8 cellular contexts compared by ENCODE assay signal in the genomic region with DNA sequence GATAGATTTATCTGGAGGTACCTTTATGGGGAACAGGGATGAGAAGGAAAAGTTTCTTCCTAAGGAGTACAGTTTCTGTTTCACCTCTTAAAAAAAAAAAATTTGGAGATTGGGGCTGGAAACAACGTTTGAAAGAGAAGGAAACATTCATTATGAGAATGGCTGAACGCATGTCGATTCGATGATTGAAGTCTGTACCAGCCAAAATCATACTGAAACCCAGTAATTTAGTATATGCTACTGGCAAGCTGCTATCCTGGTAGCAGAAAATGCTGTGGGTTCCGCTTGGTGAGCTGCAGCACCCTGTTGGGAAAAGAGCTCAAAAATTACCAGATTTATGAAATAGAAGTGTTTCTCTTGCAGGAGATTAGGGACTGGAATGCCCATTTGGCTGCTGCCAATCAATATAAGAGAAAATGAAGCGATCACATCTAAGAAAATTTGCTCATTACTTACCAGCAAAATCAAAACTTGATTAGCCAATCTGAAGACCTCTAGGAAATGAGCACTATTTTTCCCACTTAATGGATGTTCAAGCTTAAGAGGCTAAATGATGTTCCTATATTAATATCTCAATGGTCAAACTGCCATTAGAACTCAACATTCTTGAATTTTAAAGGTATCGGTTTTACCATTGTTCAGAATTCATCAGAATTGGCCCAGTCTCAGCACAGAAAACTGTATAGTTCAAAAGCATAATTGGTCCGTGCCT. TPM values are rescaled to one million over a fixed set of nuclear protein-coding genes. Genes with fewer than 3 reads are reported as not detected.
A peak's percentile ranks its signal among the peaks of the same experiment; 100 is the strongest.
DNase-seq lines count a peak whose midpoint lies in the region; ATAC-seq and FAIRE-seq lines count a peak whose summit lies in the region.

No MANE protein-coding gene starts in this region.

- intact Hi-C loops in activated naive CD4-positive, alpha-beta T cell treated with anti-CD3 and anti-CD28 coated beads for 36 hours (cut with micrococcal nuclease): loop anchor here (1.0 to 10.0 kb wide), 13 partner anchors 21 to 902 kb away; a partner anchor contains a TSS

- H3K36me3 ChIP-seq in iPS-20b (ENCODE audit: insufficient read depth, low read depth, low read length) (no peaks in the 10 kb centered on the region), stomach smooth muscle (ENCODE audit: control insufficient read depth in 2 of 2, insufficient read depth in 2 of 2, low read length in 2 of 2) (no peaks in the 10 kb centered on the region)

- H3K4me1 ChIP-seq in iPS-20b (ENCODE audit: insufficient read depth, low read length) (peaks cover 50% of the 10 kb centered on the region), stomach smooth muscle (ENCODE audit: control insufficient read depth, insufficient read depth, low read length) (peaks cover 17% of the 10 kb centered on the region)

- peak; percentile 14 for FAIRE-seq in A204.1 (lab: Jason Lieb, UNC)

- peak overlapping the region; percentile 84 for H3K4me3 Mint-ChIP-seq in activated naive CD4-positive, alpha-beta T cell treated with anti-CD3 and anti-CD28 coated beads for 36 hours

- H3K9ac ChIP-seq in iPS-20b (ENCODE audit: low read depth, low read length): peak overlapping the region; percentile 99
- H3K9ac ChIP-seq in stomach smooth muscle (ENCODE audit: low read length in 2 of 2): peak overlapping the region; percentile 99

- H3K36me3 Mint-ChIP-seq in activated naive CD4-positive, alpha-beta T cell treated with anti-CD3 and anti-CD28 coated beads for 36 hours (ENCODE audit: low read depth): no peaks in the 10 kb centered on the region

- CTCF ChIA-PET in activated naive CD4-positive, alpha-beta T cell treated with anti-CD3 and anti-CD28 coated beads for 36 hours (lab: Charles Lee): interaction anchor here (0.7 to 1.1 kb wide), 3 partner anchors 14 to 89 kb away, joined by 3 to 5 read pairs (median 3); no protein-coding TSS in a partner anchor

- no peaks in the 10 kb centered on the region for H3K9me3 Mint-ChIP-seq in activated naive CD4-positive, alpha-beta T cell treated with anti-CD3 and anti-CD28 coated beads for 36 hours

- peaks cover 32% of the 10 kb centered on the region for H3K4me1 Mint-ChIP-seq in activated naive CD4-positive, alpha-beta T cell treated with anti-CD3 and anti-CD28 coated beads for 36 hours (ENCODE audit: low read depth)

- peak; percentile 39 for ATAC-seq in GM18520 (IDR thresholded peaks at IDR 0.05; ENCODE audit: unreplicated experiment)
- ATAC-seq in HG03354 (IDR thresholded peaks at IDR 0.05; ENCODE audit: poor library complexity, severe bottlenecking, unreplicated experiment): peak; percentile 37

- no peaks in the 10 kb centered on the region for H3K27me3 ChIP-seq in iPS-20b (ENCODE audit: insufficient read depth, low read length)
- H3K27me3 ChIP-seq in stomach smooth muscle (ENCODE audit: control insufficient read depth in 1 of 2, insufficient read depth in 2 of 2, low read length in 2 of 2): no peaks in the 10 kb centered on the region

- H3K9me3 ChIP-seq in iPS-20b (ENCODE audit: insufficient read depth, low read depth, low read length) (no peaks in the 10 kb centered on the region), stomach smooth muscle (ENCODE audit: control insufficient read depth in 2 of 2, low read length in 2 of 2) (no peaks in the 10 kb centered on the region)

- H3K27ac ChIP-seq in iPS-20b (ENCODE audit: low read length) (peak overlapping the region; percentile 98), stomach smooth muscle (ENCODE audit: low read length) (peak overlapping the region; percentile 97)

- H3K4me3 ChIP-seq in iPS-20b (ENCODE audit: low read length): peak overlapping the region; percentile 91
- H3K4me3 ChIP-seq in stomach smooth muscle (ENCODE audit: low read length in 2 of 2): peak overlapping the region; percentile 92 to 95

- DNase-seq in activated naive CD4-positive, alpha-beta T cell treated with anti-CD3 and anti-CD28 coated beads for 36 hours: peak; percentile 63
- no peak for DNase-seq in cerebellar nuclear complex (lab: John Stamatoyannopoulos, UW)
- no peak for DNase-seq in DMS153 (lab: John Stamatoyannopoulos, UW)

- peak overlapping the region; percentile 89 for H3K27ac Mint-ChIP-seq in activated naive CD4-positive, alpha-beta T cell treated with anti-CD3 and anti-CD28 coated beads for 36 hours

- peaks cover 10% of the 10 kb centered on the region for H3K27me3 Mint-ChIP-seq in activated naive CD4-positive, alpha-beta T cell treated with anti-CD3 and anti-CD28 coated beads for 36 hours (ENCODE audit: low read depth)

RNA-seq across cellular contexts. Expression of a gene that starts 1.1 kb away (rescaled TPM):
- 10 to 100 TPM; 30.3 to 34.5 TPM for total RNA-seq in activated naive CD4-positive, alpha-beta T cell treated with anti-CD3 and anti-CD28 coated beads for 36 hours
